In the genomic region with DNA sequence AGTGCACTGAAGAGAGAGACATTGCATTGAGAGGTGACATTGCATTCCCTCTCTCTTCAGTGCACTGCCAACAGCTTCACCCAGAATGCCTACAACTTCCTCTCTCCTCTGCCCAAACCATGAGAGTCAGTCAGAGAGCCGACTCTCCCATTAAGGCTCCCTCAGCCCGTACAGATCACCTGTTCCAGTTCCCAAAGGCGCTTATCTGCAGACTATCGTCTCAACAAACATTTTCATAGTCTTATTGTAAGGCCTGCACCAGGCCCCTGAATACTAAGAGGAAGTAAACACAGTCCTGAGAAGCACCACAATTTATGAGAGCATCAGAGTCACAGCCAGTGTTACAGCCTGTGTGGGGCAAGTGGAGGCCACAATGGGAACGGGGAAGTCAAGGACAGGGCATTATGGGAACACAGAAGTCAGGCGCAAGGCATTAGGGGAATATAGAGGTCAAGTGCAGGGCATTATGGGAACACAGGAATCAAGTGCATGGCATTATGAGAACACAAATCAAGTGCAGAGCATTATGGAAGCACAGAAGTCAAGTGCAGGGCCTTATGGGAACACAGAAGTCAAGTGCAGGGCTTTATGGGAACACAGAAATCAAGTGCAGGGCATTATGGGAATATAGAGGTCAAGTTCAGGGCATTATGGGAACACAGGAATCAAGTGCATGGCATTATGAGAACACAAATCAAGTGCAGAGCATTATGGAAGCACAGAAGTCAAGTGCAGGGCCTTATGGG, we compare ENCODE assay signal across 1 cellular context.
TF ChIP-seq lines count a peak whose summit lies in the region.

No MANE protein-coding gene starts in this region.

TF ChIP-seq in GM12878, 131 proteins besides CTCF, POLR2A, EP300 and RAD21:
- TF ChIP-seq ZNF592 (IDR thresholded peaks at IDR 0.05) (peak; percentile 87), SPI1 (IDR thresholded peaks at IDR 0.05; ENCODE audit: borderline replicate concordance, insufficient read depth, low read depth, low read length) (0 out of 2 replicates have a peak, but pooled peaks have one; percentile 4), RB1 (IDR thresholded peaks at IDR 0.05; ENCODE audit: borderline replicate concordance) (0 out of 2 replicates have a peak, but pooled peaks have one; percentile 23)
TF ChIP-seq in GM12878: peak in this region for 3; not testable (repeated sequence) for 128.
